In the genomic region with DNA sequence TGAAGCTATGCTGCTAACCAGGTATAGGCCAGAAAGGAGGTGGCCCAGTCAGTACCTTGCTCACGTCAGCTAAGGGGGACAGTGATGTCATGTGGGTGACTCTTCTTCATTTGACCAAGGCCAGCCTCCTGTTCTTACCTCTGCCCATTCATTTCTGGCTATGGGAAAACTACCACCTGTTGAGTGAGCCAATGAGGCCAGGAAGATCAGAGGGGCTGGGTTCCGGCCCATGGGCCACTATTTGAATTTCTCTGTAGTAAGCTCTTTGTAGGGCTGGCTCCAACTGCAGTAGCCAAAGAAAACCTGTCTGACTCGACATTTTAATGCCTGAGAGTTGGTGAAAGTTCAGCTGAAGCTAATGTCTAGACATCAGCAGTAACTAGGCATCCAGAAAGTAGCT, we compare ENCODE assay signal across 24 cellular contexts.
"Had no signal": no experiment of that assay in that cellular context is flagged by ENCODE, and none has a peak within 500 bp of the region (broad histone marks: within the 10 kb centered on the region; RNA-seq: fewer than 3 reads in every experiment).

No MANE protein-coding gene starts in this region.

- DNase-seq: colonic mucosa; cortex of kidney; effector CD8-positive, alpha-beta T cell; effector memory CD8-positive, alpha-beta T cell; endodermal cell; erythroblast; esophagus squamous epithelium; foreskin fibroblast; foreskin melanocyte; gastrocnemius medialis; glutamatergic neuron; head of caudate nucleus; heart right ventricle; hippocampal formation; left cardiac atrium; left lung; left ventricle myocardium superior; lower lobe of right lung; mesenchymal stem cell; mucosa of descending colon had no signal

- H3K4me1 ChIP-seq: colonic mucosa, esophagus squamous epithelium, gastrocnemius medialis, heart right ventricle, left lung, lower lobe of right lung had no signal

- H3K27me3 ChIP-seq: colonic mucosa, gastrocnemius medialis, left lung had no signal

- H3K9me3 Mint-ChIP-seq: dendritic cell treated with granulocyte-macrophage colony-stimulating factor and Interleukin-4, amounts not matched to agents 40 ng/mL and 50 ng/mL, for 4 days; effector memory CD8-positive, alpha-beta T cell had no signal

- H3K27ac ChIP-seq: colonic mucosa, epithelial cell of prostate, esophagus squamous epithelium, gastrocnemius medialis, heart right ventricle, left lung, lower lobe of right lung had no signal

- H3K27ac Mint-ChIP-seq: dendritic cell treated with granulocyte-macrophage colony-stimulating factor and Interleukin-4, amounts not matched to agents 40 ng/mL and 50 ng/mL, for 4 days; effector memory CD8-positive, alpha-beta T cell; endodermal cell; mesothelial cell of epicardium had no signal

- H3K36me3 ChIP-seq: colonic mucosa, esophagus squamous epithelium, gastrocnemius medialis, heart right ventricle, left lung, lower lobe of right lung had no signal

- ATAC-seq: effector memory CD8-positive, alpha-beta T cell; esophagus mucosa; gastrocnemius medialis; heart right ventricle; left cardiac atrium; left lung; left ventricle myocardium superior; lower lobe of right lung; mucosa of descending colon had no signal

- H3K4me3 ChIP-seq: colonic mucosa, esophagus squamous epithelium, gastrocnemius medialis, heart right ventricle, left lung, lower lobe of right lung, mucosa of descending colon had no signal

- H3K9me3 ChIP-seq: colonic mucosa, esophagus squamous epithelium, gastrocnemius medialis, heart right ventricle, left lung, lower lobe of right lung, mucosa of descending colon had no signal

- H3K27me3 Mint-ChIP-seq: dendritic cell treated with granulocyte-macrophage colony-stimulating factor and Interleukin-4, amounts not matched to agents 40 ng/mL and 50 ng/mL, for 4 days; effector memory CD8-positive, alpha-beta T cell had no signal

- H3K4me3 Mint-ChIP-seq: dendritic cell treated with granulocyte-macrophage colony-stimulating factor and Interleukin-4, amounts not matched to agents 40 ng/mL and 50 ng/mL, for 4 days; effector memory CD8-positive, alpha-beta T cell; endodermal cell; mesothelial cell of epicardium had no signal
